In genomic region chr12:6471992-6472366, GRCh38 we compare ENCODE assay signal across 15 cellular contexts. TPM values are rescaled to one million over a fixed set of nuclear protein-coding genes. Genes with fewer than 3 reads are reported as not detected.
DNase-seq lines count a peak whose midpoint lies in the region; ATAC-seq and TF ChIP-seq lines count a peak whose summit lies in the region.
"Had no signal": no experiment of that assay in that cellular context is flagged by ENCODE, and none has a peak within 500 bp of the region (broad histone marks: within the 10 kb centered on the region; RNA-seq: fewer than 3 reads in every experiment).

No MANE protein-coding gene starts in this region.

- H3K9me3 Mint-ChIP-seq in Caco-2 (ENCODE audit: unreplicated experiment), result peaks cover 10% of the 10 kb centered on the region
- H3K9me3 Mint-ChIP-seq in activated CD4-positive, alpha-beta memory T cell treated with anti-CD3 and anti-CD28 coated beads, Interleukin-2, amount 10 ng/mL, durations not matched to agents 7 days and 5 days, result no peaks in the 10 kb centered on the region
- H3K9me3 Mint-ChIP-seq: CD14-positive monocyte had no signal

- ATAC-seq in HG03039 (IDR thresholded peaks at IDR 0.05; ENCODE audit: unreplicated experiment), result no peak
- ATAC-seq: Panc1, sciatic nerve had no signal

- peaks cover 12% of the 10 kb centered on the region for H3K4me1 Mint-ChIP-seq in Caco-2 (ENCODE audit: low read depth, unreplicated experiment)
- H3K4me1 Mint-ChIP-seq in activated CD4-positive, alpha-beta memory T cell treated with anti-CD3 and anti-CD28 coated beads, Interleukin-2, amount 10 ng/mL, durations not matched to agents 7 days and 5 days, result peaks cover 40% of the 10 kb centered on the region

- POLR2A ChIA-PET in Caco-2 (lab: Charles Lee), result interaction anchor here (2.4 to 3.2 kb wide), 2 partner anchors 21 to 61 kb away, joined by 9 to 52 read pairs; partner anchors contain the start of gene MRPL51
- POLR2A ChIA-PET in activated CD4-positive, alpha-beta memory T cell treated with anti-CD3 and anti-CD28 coated beads, Interleukin-2, amount 10 ng/mL, durations not matched to agents 7 days and 5 days (lab: Charles Lee), result interaction anchor here (1.6 to 6.4 kb wide), 8 partner anchors 8 to 116 kb away, joined by 3 to 298 read pairs (median 34); partner anchors contain the start of genes CD27, GAPDH, MRPL51 and NCAPD2

- H3K27ac Mint-ChIP-seq in Caco-2 (ENCODE audit: unreplicated experiment), result no peak overlapping the region
- peak overlapping the region; percentile 88 for H3K27ac Mint-ChIP-seq in activated CD4-positive, alpha-beta memory T cell treated with anti-CD3 and anti-CD28 coated beads, Interleukin-2, amount 10 ng/mL, durations not matched to agents 7 days and 5 days

- no peaks in the 10 kb centered on the region for H3K4me1 ChIP-seq in Caco-2

- H3K27me3 ChIP-seq in Caco-2 (replicated peaks; ENCODE audit: control insufficient read depth, insufficient read depth, low read length), result no peaks in the 10 kb centered on the region

- no TSS peak for BruUV-seq in Caco-2 (replicated peaks; lab: Mats Ljungman, UMichigan)

- no peaks in the 10 kb centered on the region for H3K36me3 ChIP-seq in Caco-2 (ENCODE audit: control insufficient read depth, insufficient read depth, low read length)

- CTCF ChIA-PET in Caco-2 (lab: Charles Lee), result no interaction called here
- CTCF ChIA-PET in activated CD4-positive, alpha-beta memory T cell treated with anti-CD3 and anti-CD28 coated beads, Interleukin-2, amount 10 ng/mL, durations not matched to agents 7 days and 5 days (lab: Charles Lee), result interaction anchor here (1.0 to 2.0 kb wide), 3 partner anchors 9 to 82 kb away, joined by 3 to 12 read pairs (median 5); no protein-coding TSS in a partner anchor

- TF ChIP-seq POLR2A in erythroblast (IDR thresholded peaks at IDR 0.05; ENCODE audit: low read length), result no peak

- peaks cover 8% of the 10 kb centered on the region for H3K36me3 Mint-ChIP-seq in Caco-2 (ENCODE audit: insufficient read depth, unreplicated experiment)
- H3K36me3 Mint-ChIP-seq in activated CD4-positive, alpha-beta memory T cell treated with anti-CD3 and anti-CD28 coated beads, Interleukin-2, amount 10 ng/mL, durations not matched to agents 7 days and 5 days (ENCODE audit: low read depth), result peaks cover 25% of the 10 kb centered on the region

- peak overlapping the region; percentile 20 for H3K4me3 Mint-ChIP-seq in Caco-2 (ENCODE audit: unreplicated experiment)
- H3K4me3 Mint-ChIP-seq in activated CD4-positive, alpha-beta memory T cell treated with anti-CD3 and anti-CD28 coated beads, Interleukin-2, amount 10 ng/mL, durations not matched to agents 7 days and 5 days, result no peak overlapping the region

- no peak overlapping the region for H3K4me3 ChIP-seq in Caco-2 (ENCODE audit: low read depth, low read length)

- in situ Hi-C loops in ACHN (cut with HindIII; ENCODE audit: low pct_ligation_motif_present, low pct_unique_long_range_greater_than_20kb, low sequenced_read_pairs), result no loop called here

- TF ChIP-seq CTCF in Caco-2 (IDR thresholded peaks at IDR 0.05; ENCODE audit: insufficient read depth in 1 of 2, low read depth in 1 of 2, low read length in 1 of 2, severe bottlenecking in 1 of 2, unreplicated experiment in 1 of 2), result no peak

- 0 out of 2 replicates have a peak, but pooled peaks cover 8% of the 10 kb centered on the region for H3K9me3 ChIP-seq in Caco-2

- H3K27me3 Mint-ChIP-seq in Caco-2 (ENCODE audit: insufficient read depth, unreplicated experiment), result no peaks in the 10 kb centered on the region
- peaks cover 8% of the 10 kb centered on the region for H3K27me3 Mint-ChIP-seq in activated CD4-positive, alpha-beta memory T cell treated with anti-CD3 and anti-CD28 coated beads, Interleukin-2, amount 10 ng/mL, durations not matched to agents 7 days and 5 days

- DNase-seq in ACHN, result peak; percentile 22
- DNase-seq in Caco-2, result no peak
- DNase-seq in activated CD4-positive, alpha-beta memory T cell treated with anti-CD3 and anti-CD28 coated beads, Interleukin-2, amount 10 ng/mL, durations not matched to agents 7 days and 5 days, result no peak
- DNase-seq in iris pigment epithelial cell (ENCODE audit: low read depth), result peak; percentile 40
- DNase-seq in NCI-H526 (lab: John Stamatoyannopoulos, UW), result no peak
- no peak for DNase-seq in erythroblast (lab: John Stamatoyannopoulos, UW)
- DNase-seq in GM19240 (ENCODE audit: insufficient read length, low spot score), result no peak
- DNase-seq: amniotic stem cell, dermis blood vessel endothelial cell, GF-D8, NCI-H524 treated with DMSO at 0.1 percent for 48 hours had no signal

- intact Hi-C loops in Caco-2 (cut with micrococcal nuclease; ENCODE audit: unreplicated experiment), result no loop called here

RNA-seq across cellular contexts. Expression of gene VAMP1, which starts 1.5 kb away (rescaled TPM):
- 8.4 and 9.7 TPM in 2 replicates for total RNA-seq in Caco-2 (2022)
- 10 to 100 TPM; 45.1 to 50.9 TPM for total RNA-seq in activated CD4-positive, alpha-beta memory T cell treated with anti-CD3 and anti-CD28 coated beads, Interleukin-2, amount 10 ng/mL, durations not matched to agents 7 days and 5 days

RNA-seq across cellular contexts. Expression of gene TAPBPL, which starts 20.1 kb away (rescaled TPM):
- total RNA-seq in Caco-2 (2022), result 9.1 and 9.7 TPM in 2 replicates
- 10 to 100 TPM; 45.0 to 49.0 TPM for total RNA-seq in activated CD4-positive, alpha-beta memory T cell treated with anti-CD3 and anti-CD28 coated beads, Interleukin-2, amount 10 ng/mL, durations not matched to agents 7 days and 5 days

RNA-seq across cellular contexts. Expression of gene MRPL51, which starts 21.1 kb away (rescaled TPM):
- total RNA-seq in Caco-2 (2022), result 448 and 456 TPM in 2 replicates
- total RNA-seq in activated CD4-positive, alpha-beta memory T cell treated with anti-CD3 and anti-CD28 coated beads, Interleukin-2, amount 10 ng/mL, durations not matched to agents 7 days and 5 days, result 100 to 1,000 TPM; 204 to 208 TPM

RNA-seq across cellular contexts. Expression of gene NCAPD2, which starts 21.9 kb away (rescaled TPM):
- total RNA-seq in Caco-2 (2022), result 204 and 218 TPM in 2 replicates
- total RNA-seq in activated CD4-positive, alpha-beta memory T cell treated with anti-CD3 and anti-CD28 coated beads, Interleukin-2, amount 10 ng/mL, durations not matched to agents 7 days and 5 days, result 100 to 1,000 TPM; 153 to 156 TPM

RNA-seq across cellular contexts. Expression of gene CD27, which starts 27.2 kb away (rescaled TPM):
- not detected in 2 replicates for total RNA-seq in Caco-2 (2022)
- 10 to 100 TPM; 39.9 to 43.4 TPM for total RNA-seq in activated CD4-positive, alpha-beta memory T cell treated with anti-CD3 and anti-CD28 coated beads, Interleukin-2, amount 10 ng/mL, durations not matched to agents 7 days and 5 days
- total RNA-seq: dermis blood vessel endothelial cell had no signal

Comparison
In these comparisons a context has a peak if more than half of its experiments do, and no peak if none do; other contexts are left out.
1. DNase-seq: peak in ACHN (single experiment) and iris pigment epithelial cell (single experiment); none in Caco-2 (0 of 2), activated CD4-positive, alpha-beta memory T cell treated with anti-CD3 and anti-CD28 coated beads, Interleukin-2, amount 10 ng/mL, durations not matched to agents 7 days and 5 days (single experiment), NCI-H526 (0 of 2), erythroblast (0 of 2) and GM19240 (single experiment).